8 cellular contexts compared by ENCODE assay signal in the genomic region with DNA sequence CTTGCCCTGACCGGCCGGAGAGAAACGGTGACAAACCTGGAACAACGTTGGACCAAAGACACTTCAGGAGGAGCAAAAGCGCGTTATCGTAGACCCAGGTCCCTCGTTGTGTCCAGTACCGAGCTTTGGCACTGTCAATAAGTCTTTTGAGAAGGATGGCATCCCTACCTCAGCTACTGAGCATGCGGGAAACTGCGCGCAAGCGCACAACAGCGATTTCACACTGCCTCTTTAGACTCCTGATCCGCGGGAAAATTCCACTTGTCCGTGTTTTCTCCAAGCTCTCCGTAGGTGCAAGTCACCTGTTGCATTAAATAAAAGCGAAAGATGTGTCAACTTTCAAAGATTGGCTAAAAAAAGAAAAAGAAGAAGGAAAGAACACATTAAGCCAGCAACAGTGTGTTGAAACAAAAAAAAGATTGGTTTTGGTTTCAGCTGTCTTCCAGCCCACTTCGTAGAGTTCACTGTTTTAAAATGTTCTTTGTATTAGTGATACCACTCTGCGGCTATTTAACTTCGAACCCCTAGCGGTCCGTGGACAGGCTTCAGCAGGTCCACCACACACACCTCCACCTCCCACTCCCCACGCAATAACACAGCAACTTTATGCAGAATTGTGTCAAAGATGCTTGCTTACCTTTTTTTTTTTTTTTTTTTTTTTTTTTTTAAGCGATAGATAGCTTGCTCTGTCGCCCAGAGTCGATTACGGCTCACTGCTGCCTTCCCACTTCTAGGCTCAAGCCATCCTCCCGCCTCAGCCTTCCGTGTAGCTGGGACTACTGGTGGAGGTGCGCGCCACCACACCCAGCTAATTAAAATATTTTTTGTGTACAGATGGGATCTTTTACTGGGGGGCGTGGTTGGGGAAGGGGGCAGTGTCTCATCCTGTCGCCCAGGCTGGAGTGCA. TPM values are rescaled to one million over a fixed set of nuclear protein-coding genes. Genes with fewer than 3 reads are reported as not detected.
DNase-seq lines count a peak whose midpoint lies in the region; FAIRE-seq and TF ChIP-seq lines count a peak whose summit lies in the region.

A gene with protein sequence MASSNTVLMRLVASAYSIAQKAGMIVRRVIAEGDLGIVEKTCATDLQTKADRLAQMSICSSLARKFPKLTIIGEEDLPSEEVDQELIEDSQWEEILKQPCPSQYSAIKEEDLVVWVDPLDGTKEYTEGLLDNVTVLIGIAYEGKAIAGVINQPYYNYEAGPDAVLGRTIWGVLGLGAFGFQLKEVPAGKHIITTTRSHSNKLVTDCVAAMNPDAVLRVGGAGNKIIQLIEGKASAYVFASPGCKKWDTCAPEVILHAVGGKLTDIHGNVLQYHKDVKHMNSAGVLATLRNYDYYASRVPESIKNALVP (minus strand): TSS at position 139 of the 907 bp plus-strand sequence. CDS start 9,942 bp downstream, outside the sequence.

- peaks cover 25% of the 10 kb centered on the region for H3F3A ChIP-seq in MM.1S (ENCODE audit: insufficient read depth, low read length)

- H4K20me1 ChIP-seq in MM.1S (ENCODE audit: insufficient read depth, low read length) = no peaks in the 10 kb centered on the region

- H3K4me2 ChIP-seq in MM.1S (ENCODE audit: low read depth, low read length) = peak within 1 kb of the TSS; percentile 86

- peak within 1 kb of the TSS; percentile 43; the same call in 1 of the 2 replicates for H3K9ac ChIP-seq in MM.1S (ENCODE audit: low read length)
- H3K9ac ChIP-seq in stomach smooth muscle (ENCODE audit: low read length in 2 of 2) = peak within 1 kb of the TSS; percentile 68 to 77

- H3K27ac ChIP-seq in MM.1S (ENCODE audit: low read length) (peak within 1 kb of the TSS; percentile 74; the same call in 1 of the 2 replicates), stomach smooth muscle (ENCODE audit: low read length) (no peak within 1 kb of the TSS)

- peak within 1 kb of the TSS; percentile 93 for H3K4me3 Mint-ChIP-seq in neural crest cell

- peak; percentile 17; the same call in 1 of the 2 replicates for TF ChIP-seq CTCF in MM.1S (IDR thresholded peaks at IDR 0.05; ENCODE audit: low read length)
- no peak for TF ChIP-seq CTCF in fibroblast of villous mesenchyme (IDR thresholded peaks at IDR 0.05; ENCODE audit: insufficient read depth, low read depth, low read length)
- peak; percentile 27 for TF ChIP-seq CTCF in neural crest cell (conservative IDR thresholded peaks at IDR 0.05)

- peak; percentile 97 for FAIRE-seq in G401.6 (lab: Jason Lieb, UNC)

- DNase-seq in HAP-1 (ENCODE audit: low spot score in 2 of 2) (peak; percentile 95 to 97), MM.1S (peak; percentile 100), SIG-M5 (lab: John Stamatoyannopoulos, UW) (peak; percentile 94), activated gamma-delta T cell (lab: John Stamatoyannopoulos, UW) (peak; percentile 62), fibroblast of villous mesenchyme (ENCODE audit: low read depth) (peak; percentile 95), neural crest cell (ENCODE audit: low read depth, low spot score) (peak; percentile 95)

- H3K4me1 Mint-ChIP-seq in neural crest cell = peaks cover 11% of the 10 kb centered on the region

- no peaks in the 10 kb centered on the region for H3K9me2 ChIP-seq in MM.1S (replicated peaks; ENCODE audit: insufficient read depth, low read length)

- H3K36me3 ChIP-seq in HAP-1 (replicated peaks) (peaks cover 2% of the 10 kb centered on the region; the same call in 1 of the 2 replicates), MM.1S (replicated peaks; ENCODE audit: insufficient read depth, low read length) (no peaks in the 10 kb centered on the region), stomach smooth muscle (ENCODE audit: control insufficient read depth in 2 of 2, insufficient read depth in 2 of 2, low read length in 2 of 2) (no peaks in the 10 kb centered on the region)

- no peaks in the 10 kb centered on the region for H3K9me3 ChIP-seq in HAP-1
- H3K9me3 ChIP-seq in MM.1S (replicated peaks; ENCODE audit: insufficient read depth, low read length) = no peaks in the 10 kb centered on the region
- no peaks in the 10 kb centered on the region for H3K9me3 ChIP-seq in stomach smooth muscle (ENCODE audit: control insufficient read depth in 2 of 2, low read length in 2 of 2)

- H3K79me2 ChIP-seq in MM.1S (ENCODE audit: low read length) = peaks cover 32% of the 10 kb centered on the region

- H3K9me3 Mint-ChIP-seq in neural crest cell = no peaks in the 10 kb centered on the region

- H3K27me3 Mint-ChIP-seq in neural crest cell (ENCODE audit: low read depth) = peaks cover 4% of the 10 kb centered on the region

- H3K27ac Mint-ChIP-seq in neural crest cell (ENCODE audit: unreplicated experiment) = peak within 1 kb of the TSS; percentile 1

- in situ Hi-C loops in HAP-1 (cut with MboI; ENCODE audit: low sequenced_read_pairs) = no loop called here

- H3K36me3 Mint-ChIP-seq in neural crest cell (ENCODE audit: low read depth) = no peaks in the 10 kb centered on the region

- H2AFZ ChIP-seq in MM.1S (ENCODE audit: low read length) = peak within 1 kb of the TSS; percentile 98

- H3K4me3 ChIP-seq in HAP-1 (peak within 1 kb of the TSS; percentile 39), MM.1S (ENCODE audit: low read length) (peak within 1 kb of the TSS; percentile 68), fibroblast of villous mesenchyme (ENCODE audit: low read depth, low read length) (peak within 1 kb of the TSS; percentile 95), stomach smooth muscle (ENCODE audit: low read length in 2 of 2) (peak within 1 kb of the TSS; percentile 85 to 99)

- H3K27me3 ChIP-seq in HAP-1 (ENCODE audit: low read depth) (no peaks in the 10 kb centered on the region), MM.1S (replicated peaks; ENCODE audit: insufficient read depth, low read length) (no peaks in the 10 kb centered on the region), stomach smooth muscle (ENCODE audit: control insufficient read depth in 1 of 2, insufficient read depth in 2 of 2, low read length in 2 of 2) (no peaks in the 10 kb centered on the region)

- peaks cover 5% of the 10 kb centered on the region for H3K4me1 ChIP-seq in HAP-1
- peaks cover 9% of the 10 kb centered on the region for H3K4me1 ChIP-seq in MM.1S (ENCODE audit: low read length)
- H3K4me1 ChIP-seq in stomach smooth muscle (ENCODE audit: control insufficient read depth, insufficient read depth, low read length) = peaks cover 15% of the 10 kb centered on the region

RNA-seq across cellular contexts. Expression of the gene that starts here (rescaled TPM):
- 20.3 and 36.7 TPM in 2 replicates for total RNA-seq in fibroblast of villous mesenchyme
- total RNA-seq in neural crest cell = 20.2 and 21.1 TPM in 2 replicates

Comparison
In these comparisons a context has a peak if more than half of its experiments do, and no peak if none do; other contexts are left out.
1. H3K4me3 ChIP-seq: peak in every context shown above with its lines; median percentile 95 in fibroblast of villous mesenchyme; 92 in stomach smooth muscle; 68 in MM.1S; 39 in HAP-1.